In the genomic region with DNA sequence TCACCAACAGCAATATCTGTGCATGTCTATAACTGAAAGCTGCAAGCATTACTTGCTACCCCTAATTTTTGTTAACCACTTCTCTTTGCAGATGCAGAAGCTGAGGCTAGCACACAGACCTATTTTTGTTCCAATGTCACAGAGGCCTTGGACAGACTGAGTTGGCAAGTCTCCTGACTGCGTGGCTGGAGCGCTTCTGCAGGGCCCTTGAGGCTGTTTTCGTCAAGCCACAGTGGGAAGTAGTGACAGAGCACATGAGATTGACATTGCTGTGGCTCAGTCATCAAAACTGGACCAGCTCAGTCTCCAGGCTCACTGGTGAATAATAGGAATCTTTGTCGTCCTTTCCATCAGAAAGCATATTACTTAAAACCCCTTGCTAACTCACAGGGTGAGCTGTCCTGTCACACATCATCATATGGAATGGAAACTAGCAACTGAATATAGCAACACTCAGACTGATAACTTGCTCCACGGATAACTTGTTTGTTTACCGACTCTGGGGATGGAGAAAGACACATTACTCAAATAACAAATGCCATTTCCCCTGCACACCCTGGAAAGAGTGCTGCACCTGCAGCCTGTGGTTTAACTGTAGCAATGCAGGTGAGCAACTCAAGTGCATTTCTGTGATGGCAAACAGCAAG, we compare ENCODE assay signal across 17 cellular contexts. TPM values are rescaled to one million over a fixed set of nuclear protein-coding genes. Genes with fewer than 3 reads are reported as not detected.
DNase-seq lines count a peak whose midpoint lies in the region; ATAC-seq and TF ChIP-seq lines count a peak whose summit lies in the region.
"Had no signal": no experiment of that assay in that cellular context is flagged by ENCODE, and none has a peak within 500 bp of the region (broad histone marks: within the 10 kb centered on the region; RNA-seq: fewer than 3 reads in every experiment).

No MANE protein-coding gene starts in this region.

- H3K4me1 ChIP-seq in Panc1 (ENCODE audit: control insufficient read depth, insufficient read depth, low read length) (peaks cover 2% of the 10 kb centered on the region; the same call in 1 of the 2 replicates), cardiac muscle cell (ENCODE audit: low read depth) (peaks cover 24% of the 10 kb centered on the region), hepatocyte (ENCODE audit: insufficient read depth) (no peaks in the 10 kb centered on the region)
- H3K4me1 ChIP-seq: pancreas had no signal

- H3K4me2 ChIP-seq in hepatocyte = no peak overlapping the region

- ATAC-seq in Panc1 = 0 out of 2 replicates have a peak, but pooled peaks have one; percentile 27
- ATAC-seq: activated CD8-positive, alpha-beta T cell treated with anti-CD3 and anti-CD28 coated beads, Interleukin-2, amount 10 ng/mL, durations not matched to agents 7 days and 5 days; activated T-helper 17 cell treated with anti-CD3 and anti-CD28 coated beads, Interleukin-2, amount 50 U/mL, for 72 hours; HCT116; stimulated activated naive CD8-positive, alpha-beta T cell treated with anti-CD3 and anti-CD28 coated beads, Interleukin-15, amount 100 ng/mL, for 72 hours had no signal

- H3K27ac ChIP-seq in Panc1 (ENCODE audit: low read length) = no peak overlapping the region
- peak overlapping the region; percentile 40 for H3K27ac ChIP-seq in cardiac muscle cell
- H3K27ac ChIP-seq in hepatocyte = no peak overlapping the region
- H3K27ac ChIP-seq: pancreas had no signal

- H2AFZ ChIP-seq in hepatocyte = no peak overlapping the region

- H3K36me3 ChIP-seq in Panc1 (ENCODE audit: control insufficient read depth, insufficient read depth, low read length) (no peaks in the 10 kb centered on the region), cardiac muscle cell (no peaks in the 10 kb centered on the region), hepatocyte (replicated peaks; ENCODE audit: insufficient read depth, low read depth) (no peaks in the 10 kb centered on the region)
- H3K36me3 ChIP-seq: pancreas had no signal

- intact Hi-C loops in Panc1 (cut with micrococcal nuclease; ENCODE audit: unreplicated experiment) = no loop called here

- no peak for TF ChIP-seq CTCF in Panc1 (IDR thresholded peaks at IDR 0.05)
- no peak for TF ChIP-seq CTCF in cardiac muscle cell (IDR thresholded peaks at IDR 0.05; ENCODE audit: low read depth, low read length)
- no peak for TF ChIP-seq CTCF in progenitor cell of endocrine pancreas (IDR thresholded peaks at IDR 0.05; ENCODE audit: unreplicated experiment)
- TF ChIP-seq CTCF in mesothelial cell of epicardium (IDR thresholded peaks at IDR 0.05; ENCODE audit: unreplicated experiment) = no peak
- no peak for TF ChIP-seq CTCF in hepatocyte (IDR thresholded peaks at IDR 0.05; ENCODE audit: poor library complexity)
- TF ChIP-seq CTCF in glutamatergic neuron (IDR thresholded peaks at IDR 0.05; ENCODE audit: partially characterized antibody, unreplicated experiment) = no peak

- WGBS in hepatocyte (ENCODE audit: low lambda C conversion rate, missing lambda C conversion rate) = 79% methylated on average over 6 of the region's 6 CpGs

- peaks cover 1% of the 10 kb centered on the region for H3K4me1 Mint-ChIP-seq in progenitor cell of endocrine pancreas (ENCODE audit: low read depth)
- H3K4me1 Mint-ChIP-seq in mesothelial cell of epicardium = no peaks in the 10 kb centered on the region
- H3K4me1 Mint-ChIP-seq in glutamatergic neuron (ENCODE audit: low read depth, unreplicated experiment) = no peaks in the 10 kb centered on the region
- H3K4me1 Mint-ChIP-seq: activated T-helper 17 cell treated with anti-CD3 and anti-CD28 coated beads, Interleukin-2, amount 50 U/mL, for 72 hours; stimulated activated naive CD8-positive, alpha-beta T cell treated with anti-CD3 and anti-CD28 coated beads, Interleukin-15, amount 100 ng/mL, for 72 hours had no signal

- no peaks in the 10 kb centered on the region for H3K79me2 ChIP-seq in hepatocyte

- CTCF ChIA-PET in Panc1 (lab: Charles Lee) = interaction anchor here (0.5 kb wide), 1 partner anchor 154 kb away, joined by 3 read pairs; no protein-coding TSS in a partner anchor

- peaks cover 2% of the 10 kb centered on the region for H3K36me3 Mint-ChIP-seq in progenitor cell of endocrine pancreas (ENCODE audit: insufficient read depth)
- H3K36me3 Mint-ChIP-seq in mesothelial cell of epicardium = peaks cover 5% of the 10 kb centered on the region
- no peaks in the 10 kb centered on the region for H3K36me3 Mint-ChIP-seq in glutamatergic neuron (ENCODE audit: unreplicated experiment)

- H3K4me3 ChIP-seq in Panc1 (ENCODE audit: low read depth in 2 of 2, low read length in 2 of 2) = no peak overlapping the region
- no peak overlapping the region for H3K4me3 ChIP-seq in cardiac muscle cell
- no peak overlapping the region for H3K4me3 ChIP-seq in hepatocyte
- H3K4me3 ChIP-seq: pancreas had no signal

- in situ Hi-C loops in Panc1 (cut with HindIII; ENCODE audit: low pct_unique_long_range_greater_than_20kb, low sequenced_read_pairs) = no loop called here

- no peak overlapping the region for H3K27ac Mint-ChIP-seq in progenitor cell of endocrine pancreas
- no peak overlapping the region for H3K27ac Mint-ChIP-seq in mesothelial cell of epicardium
- no peak overlapping the region for H3K27ac Mint-ChIP-seq in glutamatergic neuron (ENCODE audit: unreplicated experiment)
- H3K27ac Mint-ChIP-seq: activated CD8-positive, alpha-beta T cell treated with anti-CD3 and anti-CD28 coated beads, Interleukin-2, amount 10 ng/mL, durations not matched to agents 7 days and 5 days; activated T-helper 17 cell treated with anti-CD3 and anti-CD28 coated beads, Interleukin-2, amount 50 U/mL, for 72 hours; stimulated activated naive CD8-positive, alpha-beta T cell treated with anti-CD3 and anti-CD28 coated beads, Interleukin-15, amount 100 ng/mL, for 72 hours had no signal

- H4K20me1 ChIP-seq in hepatocyte (ENCODE audit: insufficient read depth, poor library complexity, severe bottlenecking) = no peaks in the 10 kb centered on the region

- BruUV-seq in Panc1 (replicated peaks; lab: Mats Ljungman, UMichigan) = no TSS peak

- H3K4me3 Mint-ChIP-seq in progenitor cell of endocrine pancreas (ENCODE audit: low read depth) (no peak overlapping the region), mesothelial cell of epicardium (no peak overlapping the region), glutamatergic neuron (ENCODE audit: unreplicated experiment) (no peak overlapping the region)
- H3K4me3 Mint-ChIP-seq: activated CD8-positive, alpha-beta T cell treated with anti-CD3 and anti-CD28 coated beads, Interleukin-2, amount 10 ng/mL, durations not matched to agents 7 days and 5 days; activated T-helper 17 cell treated with anti-CD3 and anti-CD28 coated beads, Interleukin-2, amount 50 U/mL, for 72 hours; stimulated activated naive CD8-positive, alpha-beta T cell treated with anti-CD3 and anti-CD28 coated beads, Interleukin-15, amount 100 ng/mL, for 72 hours had no signal

- peaks cover 6% of the 10 kb centered on the region for H3K9me3 Mint-ChIP-seq in progenitor cell of endocrine pancreas (ENCODE audit: low read depth)
- H3K9me3 Mint-ChIP-seq in mesothelial cell of epicardium = peaks cover 13% of the 10 kb centered on the region
- H3K9me3 Mint-ChIP-seq in glutamatergic neuron (ENCODE audit: unreplicated experiment) = no peaks in the 10 kb centered on the region
- H3K9me3 Mint-ChIP-seq: activated T-helper 17 cell treated with anti-CD3 and anti-CD28 coated beads, Interleukin-2, amount 50 U/mL, for 72 hours; stimulated activated naive CD8-positive, alpha-beta T cell treated with anti-CD3 and anti-CD28 coated beads, Interleukin-15, amount 100 ng/mL, for 72 hours had no signal

- DNase-seq in DMS79 treated with DMSO at 0.1 percent for 48 hours (lab: John Stamatoyannopoulos, UW) (peak; percentile 52), Panc1 (ENCODE audit: low read depth, low spot score) (no peak), cardiac muscle cell (ENCODE audit: low read depth in 1 of 2, low spot score in 1 of 2) (peak in 1 of 2 donors; percentile 64), progenitor cell of endocrine pancreas (ENCODE audit: low spot score, unreplicated experiment) (peak; percentile 8), mesothelial cell of epicardium (ENCODE audit: low spot score in 2 of 2, unreplicated experiment in 2 of 2) (no peak), hepatocyte (ENCODE audit: low spot score) (no peak), glutamatergic neuron (no peak), activated T-cell treated with anti-CD3 and anti-CD28 coated beads for 4 hours (no peak)
- DNase-seq: activated CD8-positive, alpha-beta T cell treated with anti-CD3 and anti-CD28 coated beads, Interleukin-2, amount 10 ng/mL, durations not matched to agents 7 days and 5 days; amniotic stem cell; erythroblast; pancreas; stimulated activated CD4-positive, alpha-beta T cell treated with anti-CD3 and anti-CD28 coated beads, Interleukin-12 subunit alpha, Interleukin-12 subunit beta, amount 100 ng/mL, for 4 hours; stimulated activated naive CD8-positive, alpha-beta T cell treated with anti-CD3 and anti-CD28 coated beads, Interleukin-15, amount 100 ng/mL, for 72 hours; SW 1271 had no signal

- no peaks in the 10 kb centered on the region; the same call in 1 of the 2 replicates for H3K9me3 ChIP-seq in Panc1 (ENCODE audit: control insufficient read depth, insufficient read depth, low read depth, low read length)
- no peaks in the 10 kb centered on the region for H3K9me3 ChIP-seq in cardiac muscle cell (ENCODE audit: low read depth)
- no peaks in the 10 kb centered on the region for H3K9me3 ChIP-seq in hepatocyte (ENCODE audit: low read depth)
- H3K9me3 ChIP-seq: pancreas had no signal

- H3K9me2 ChIP-seq in hepatocyte (replicated peaks; ENCODE audit: insufficient read depth) = no peaks in the 10 kb centered on the region

- H3K27me3 ChIP-seq in Panc1 (ENCODE audit: control insufficient read depth, insufficient read depth, low read length) (no peaks in the 10 kb centered on the region), cardiac muscle cell (no peaks in the 10 kb centered on the region), hepatocyte (peaks cover 4% of the 10 kb centered on the region)
- H3K27me3 ChIP-seq: pancreas had no signal

- peaks cover 38% of the 10 kb centered on the region for H3K27me3 Mint-ChIP-seq in progenitor cell of endocrine pancreas
- H3K27me3 Mint-ChIP-seq in mesothelial cell of epicardium (ENCODE audit: low read depth) = peaks cover 6% of the 10 kb centered on the region
- H3K27me3 Mint-ChIP-seq in glutamatergic neuron (ENCODE audit: unreplicated experiment) = peaks cover 4% of the 10 kb centered on the region

- POLR2A ChIA-PET in Panc1 (lab: Charles Lee) = no interaction called here

RNA-seq across cellular contexts. Expression of gene DDX11, which starts 43.6 kb away (rescaled TPM):
- total RNA-seq in Panc1 (2021; ENCODE audit: unreplicated experiment) = 96.2 TPM
- 49.4 TPM for polyA plus RNA-seq in Panc1 (2012; ENCODE audit: insufficient read length)
- 27.7 and 46.0 TPM in 2 replicates for total RNA-seq in cardiac muscle cell
- 41.8 and 56.4 TPM in 2 replicates for polyA plus RNA-seq in cardiac muscle cell
- total RNA-seq in progenitor cell of endocrine pancreas = 238 and 247 TPM in 2 replicates
- total RNA-seq in mesothelial cell of epicardium = 104 to 114 TPM (median 105 TPM) in 3 replicates
- 18.6 and 24.8 TPM in 2 replicates for total RNA-seq in hepatocyte
- 29.7 and 37.3 TPM in 2 replicates for polyA plus RNA-seq in hepatocyte
- total RNA-seq in glutamatergic neuron (ENCODE audit: unreplicated experiment) = 31.9 TPM

Comparison
In these comparisons a context has a peak if more than half of its experiments do, and no peak if none do; other contexts are left out.
1. DNase-seq: peak in DMS79 treated with DMSO at 0.1 percent for 48 hours (single experiment) and progenitor cell of endocrine pancreas (single experiment); none in Panc1 (single experiment), mesothelial cell of epicardium (0 of 2), hepatocyte (single experiment), glutamatergic neuron (single experiment) and activated T-cell treated with anti-CD3 and anti-CD28 coated beads for 4 hours (single experiment).